In genomic region chr4:122151982-122152698, GRCh38 we compare ENCODE assay signal across 8 cellular contexts. TPM values are rescaled to one million over a fixed set of nuclear protein-coding genes. Genes with fewer than 3 reads are reported as not detected.
DNase-seq lines count a peak whose midpoint lies in the region; FAIRE-seq and TF ChIP-seq lines count a peak whose summit lies in the region.

TSS of gene BLTP1 (plus strand) at chr4:122152331. CDS start at chr4:122170648, 18,317 bp downstream.

- H3K36me3 ChIP-seq in MG63, result peaks cover 5% of the 10 kb centered on the region

- no peaks in the 10 kb centered on the region for H4K20me1 ChIP-seq in H9 (ENCODE audit: control insufficient read depth, insufficient read depth, insufficient read length)

- no peak within 1 kb of the TSS for H2BK120ac ChIP-seq in H9 (ENCODE audit: low read depth, low read length, poor library complexity, severe bottlenecking)

- H2BK5ac ChIP-seq in H9 (ENCODE audit: insufficient read length, low read length), result no peak within 1 kb of the TSS

- H3K18ac ChIP-seq in H9 (ENCODE audit: insufficient read length, low read depth, low read length), result peak within 1 kb of the TSS; percentile 76

- H2BK12ac ChIP-seq in H9 (ENCODE audit: insufficient read length, low read depth, low read length), result no peak within 1 kb of the TSS

- H2AK5ac ChIP-seq in H9 (ENCODE audit: insufficient read length, low read length), result no peak within 1 kb of the TSS

- DNase-seq in H9 (peak; percentile 90), MG63 (peak; percentile 87), SK-N-DZ (ENCODE audit: low spot score) (peak; percentile 85), germinal center (ENCODE audit: low spot score) (peak; percentile 87), non-pigmented ciliary epithelial cell (ENCODE audit: low read depth) (peak; percentile 28), superior temporal gyrus (ENCODE audit: extremely low spot score) (peak; percentile 91)
- DNase-seq in activated naive CD4-positive, alpha-beta T cell treated with anti-CD3 and anti-CD28 coated beads, Interleukin-2, amount 10 ng/mL, durations not matched to agents 7 days and 5 days, result peak; percentile 92

- peak within 1 kb of the TSS; percentile 65 for H3K4me2 ChIP-seq in H9 (ENCODE audit: insufficient read depth, insufficient read length, low read length)

- no peaks in the 10 kb centered on the region for H3K9me3 ChIP-seq in H9 (ENCODE audit: control insufficient read depth, low read depth, low read length)
- no peaks in the 10 kb centered on the region for H3K9me3 ChIP-seq in MG63

- peak within 1 kb of the TSS; percentile 86 for H3K9ac ChIP-seq in H9 (ENCODE audit: extremely low read depth, insufficient read length, low read length)

- CTCF ChIA-PET in activated naive CD4-positive, alpha-beta T cell treated with anti-CD3 and anti-CD28 coated beads, Interleukin-2, amount 10 ng/mL, durations not matched to agents 7 days and 5 days (lab: Charles Lee), result interaction anchor here (1.0 to 1.4 kb wide), 2 partner anchors 19 to 35 kb away, joined by 3 read pairs; no protein-coding TSS in a partner anchor

- no CpG with 5 or more reads among the region's 50 CpGs for WGBS in H9 (ENCODE audit: extremely low coverage, insufficient read length, low lambda C conversion rate)

- no peaks in the 10 kb centered on the region for H3K79me1 ChIP-seq in H9 (ENCODE audit: insufficient read depth, low read depth, low read length, poor library complexity, severe bottlenecking)

- no peak within 1 kb of the TSS for H3K23ac ChIP-seq in H9 (ENCODE audit: insufficient read length, low read depth, low read length)

- H2AFZ ChIP-seq in H9 (ENCODE audit: low read length), result peak within 1 kb of the TSS; percentile 41

- no peaks in the 10 kb centered on the region for H3K79me2 ChIP-seq in H9 (ENCODE audit: insufficient read depth, low read length)

- H2BK20ac ChIP-seq in H9 (ENCODE audit: low read depth, low read length, poor library complexity, severe bottlenecking), result no peak within 1 kb of the TSS

- peak within 1 kb of the TSS; percentile 85 to 93 for H3K4me3 Mint-ChIP-seq in H9
- peak within 1 kb of the TSS; percentile 96 for H3K4me3 Mint-ChIP-seq in activated naive CD4-positive, alpha-beta T cell treated with anti-CD3 and anti-CD28 coated beads, Interleukin-2, amount 10 ng/mL, durations not matched to agents 7 days and 5 days

- H3K56ac ChIP-seq in H9 (ENCODE audit: insufficient read length, low read depth, low read length), result no peak within 1 kb of the TSS

- H4K8ac ChIP-seq in H9 (replicated peaks; ENCODE audit: insufficient read length, low read depth, low read length), result no peak within 1 kb of the TSS

- no peak within 1 kb of the TSS for H4K91ac ChIP-seq in H9 (ENCODE audit: insufficient read length, low read depth, low read length)

- H3K27ac Mint-ChIP-seq in H9, result peak within 1 kb of the TSS; percentile 97 to 100 (median 98)
- peak within 1 kb of the TSS; percentile 98 for H3K27ac Mint-ChIP-seq in activated naive CD4-positive, alpha-beta T cell treated with anti-CD3 and anti-CD28 coated beads, Interleukin-2, amount 10 ng/mL, durations not matched to agents 7 days and 5 days

- TF ChIP-seq CTCF in H9 (conservative IDR thresholded peaks at IDR 0.05), result no peak

- H3T11ph ChIP-seq in H9 (ENCODE audit: low read length), result no peak within 1 kb of the TSS

- H2BK15ac ChIP-seq in H9 (ENCODE audit: low read depth, low read length), result no peak within 1 kb of the TSS

- H3K4ac ChIP-seq in H9 (ENCODE audit: low read depth, low read length), result no peak within 1 kb of the TSS

- no peak within 1 kb of the TSS for H3K27ac ChIP-seq in H9 (ENCODE audit: insufficient read length, low read depth, low read length)

- FAIRE-seq in G401.6 (lab: Jason Lieb, UNC), result peak; percentile 61

- H3K14ac ChIP-seq in H9 (ENCODE audit: insufficient read depth, low read length), result peak within 1 kb of the TSS; percentile 44

- H3K4me1 ChIP-seq in H9 (ENCODE audit: insufficient read depth, low read length), result no peaks in the 10 kb centered on the region

- H3K36me3 Mint-ChIP-seq in H9 (ENCODE audit: insufficient read depth in 1 of 3, low read depth in 3 of 3), result peaks cover 21 to 27% (median 26%) of the 10 kb centered on the region in 3 experiments
- H3K36me3 Mint-ChIP-seq in activated naive CD4-positive, alpha-beta T cell treated with anti-CD3 and anti-CD28 coated beads, Interleukin-2, amount 10 ng/mL, durations not matched to agents 7 days and 5 days, result peaks cover 26% of the 10 kb centered on the region

- H3K23me2 ChIP-seq in H9 (ENCODE audit: insufficient read length, low read depth, low read length, poor library complexity, severe bottlenecking), result peaks cover 5% of the 10 kb centered on the region

- H3K4me3 ChIP-seq in MG63, result peak within 1 kb of the TSS; percentile 85

- peaks cover 9% of the 10 kb centered on the region; the same call in 1 of the 2 replicates for H3K27me3 Mint-ChIP-seq in H9 (ENCODE audit: low read depth)
- no peaks in the 10 kb centered on the region for H3K27me3 Mint-ChIP-seq in activated naive CD4-positive, alpha-beta T cell treated with anti-CD3 and anti-CD28 coated beads, Interleukin-2, amount 10 ng/mL, durations not matched to agents 7 days and 5 days

- no peak within 1 kb of the TSS for H4K5ac ChIP-seq in H9 (ENCODE audit: insufficient read length, low read depth, low read length)

- no peaks in the 10 kb centered on the region for H3K27me3 ChIP-seq in H9 (ENCODE audit: insufficient read depth, low read length)
- H3K27me3 ChIP-seq in MG63, result no peaks in the 10 kb centered on the region

- H3K4me1 Mint-ChIP-seq in H9, result peaks cover 9 to 14% of the 10 kb centered on the region in 2 experiments
- H3K4me1 Mint-ChIP-seq in activated naive CD4-positive, alpha-beta T cell treated with anti-CD3 and anti-CD28 coated beads, Interleukin-2, amount 10 ng/mL, durations not matched to agents 7 days and 5 days, result peaks cover 57% of the 10 kb centered on the region

- peaks cover 5 to 17% of the 10 kb centered on the region in 2 experiments for H3K9me3 Mint-ChIP-seq in H9
- no peaks in the 10 kb centered on the region for H3K9me3 Mint-ChIP-seq in activated naive CD4-positive, alpha-beta T cell treated with anti-CD3 and anti-CD28 coated beads, Interleukin-2, amount 10 ng/mL, durations not matched to agents 7 days and 5 days

RNA-seq across cellular contexts. Expression of gene BLTP1, which starts in this region (rescaled TPM):
- 22.2 and 27.4 TPM in 2 replicates for total RNA-seq in H9 (2021)
- 8.2 and 12.9 TPM in 2 replicates for total RNA-seq in MG63 (2014; rRNA removed; shearing (Covaris generic); ENCODE audit: low replicate concordance)
- 10.0 and 16.0 TPM in 2 replicates for polyA plus RNA-seq in SK-N-DZ (2014; cell fraction: cytosol; rRNA removed)
- polyA plus RNA-seq in SK-N-DZ (2014; cell fraction: nucleus; rRNA removed), result 39.4 and 41.9 TPM in 2 replicates

Comparison
In these comparisons a context has a peak if more than half of its experiments do, and no peak if none do; other contexts are left out.
1. DNase-seq: peak in every context shown above with its lines; median percentile 92 in activated naive CD4-positive, alpha-beta T cell treated with anti-CD3 and anti-CD28 coated beads, Interleukin-2, amount 10 ng/mL, durations not matched to agents 7 days and 5 days; 91 in superior temporal gyrus; 90 in H9; 87 in MG63; 87 in germinal center; 85 in SK-N-DZ; 28 in non-pigmented ciliary epithelial cell.